ENCODE assay signal across 20 cellular contexts in the genomic region with DNA sequence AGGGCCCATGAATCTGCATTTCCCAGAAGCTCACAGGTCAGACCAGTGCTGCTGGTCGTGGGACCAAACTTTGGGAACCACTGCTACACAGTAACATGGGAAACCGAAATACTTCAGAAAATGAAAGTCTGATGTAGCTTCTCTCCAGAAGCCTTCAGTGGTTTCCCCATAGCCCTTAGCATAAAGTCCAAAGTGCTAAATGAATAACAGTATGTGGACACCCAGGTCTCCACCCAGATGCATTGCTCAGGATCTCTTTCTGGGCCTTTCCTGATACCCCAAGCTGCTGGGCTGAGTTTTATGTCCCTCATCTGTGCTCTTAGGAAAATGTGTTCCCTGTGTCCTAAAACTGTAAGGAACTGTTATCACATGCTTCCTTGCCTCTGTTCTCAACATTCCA.
A peak's percentile ranks its signal among the peaks of the same experiment; 100 is the strongest.
DNase-seq lines count a peak whose midpoint lies in the region; ATAC-seq and TF ChIP-seq lines count a peak whose summit lies in the region.
"Had no signal": no experiment of that assay in that cellular context is flagged by ENCODE, and none has a peak within 500 bp of the region (broad histone marks: within the 10 kb centered on the region; RNA-seq: fewer than 3 reads in every experiment).

No MANE protein-coding gene starts in this region.

- H3K79me2 ChIP-seq in H9 (ENCODE audit: insufficient read depth, low read length), result no peaks in the 10 kb centered on the region

- H3T11ph ChIP-seq in H9 (ENCODE audit: low read length), result no peak overlapping the region

- H3K9me3 Mint-ChIP-seq in H9, result no peaks in the 10 kb centered on the region
- H3K9me3 Mint-ChIP-seq: activated CD4-positive, alpha-beta T cell treated with anti-CD3 and anti-CD28 coated beads, Interleukin-2, amount 10 ng/mL, durations not matched to agents 7 days and 5 days; nephron had no signal

- H4K5ac ChIP-seq in H9 (ENCODE audit: insufficient read length, low read depth, low read length), result no peak overlapping the region

- H2AK5ac ChIP-seq in H9 (ENCODE audit: insufficient read length, low read length), result no peak overlapping the region

- H3K27me3 ChIP-seq in colonic mucosa, result no peaks in the 10 kb centered on the region
- no peaks in the 10 kb centered on the region for H3K27me3 ChIP-seq in mucosa of rectum (ENCODE audit: control insufficient read depth in 2 of 2, insufficient read depth in 2 of 2, low read length in 2 of 2)
- H3K27me3 ChIP-seq in H9 (ENCODE audit: insufficient read depth, low read length), result no peaks in the 10 kb centered on the region
- H3K27me3 ChIP-seq: gastrocnemius medialis, tibial artery had no signal

- no peak overlapping the region for H3K27ac Mint-ChIP-seq in T-helper 17 cell
- H3K27ac Mint-ChIP-seq in H9, result peak overlapping the region in 1 of 3 experiments; percentile 41; a peak in 1 of 7 replicates
- H3K27ac Mint-ChIP-seq: activated CD4-positive, alpha-beta T cell treated with anti-CD3 and anti-CD28 coated beads, Interleukin-2, amount 10 ng/mL, durations not matched to agents 7 days and 5 days; B cell; progenitor cell of endocrine pancreas had no signal

- no peaks in the 10 kb centered on the region for H3K4me1 Mint-ChIP-seq in T-helper 17 cell
- H3K4me1 Mint-ChIP-seq in H9, result peaks cover 23 to 24% of the 10 kb centered on the region in 2 experiments
- H3K4me1 Mint-ChIP-seq: activated CD4-positive, alpha-beta T cell treated with anti-CD3 and anti-CD28 coated beads, Interleukin-2, amount 10 ng/mL, durations not matched to agents 7 days and 5 days; B cell had no signal

- no peak overlapping the region for H2BK15ac ChIP-seq in H9 (ENCODE audit: low read depth, low read length)

- H3K23me2 ChIP-seq in H9 (ENCODE audit: insufficient read length, low read depth, low read length, poor library complexity, severe bottlenecking), result no peaks in the 10 kb centered on the region

- no peak overlapping the region for H4K91ac ChIP-seq in H9 (ENCODE audit: insufficient read length, low read depth, low read length)

- H3K36me3 Mint-ChIP-seq in T-helper 17 cell (ENCODE audit: low read depth) (no peaks in the 10 kb centered on the region), H9 (ENCODE audit: insufficient read depth in 1 of 3, low read depth in 3 of 3) (no peaks in the 10 kb centered on the region)

- peak; percentile 47 for ATAC-seq in GM18511 (IDR thresholded peaks at IDR 0.05; ENCODE audit: unreplicated experiment)
- ATAC-seq in HG03432 (IDR thresholded peaks at IDR 0.05; ENCODE audit: unreplicated experiment), result peak; percentile 62
- ATAC-seq in T-helper 17 cell, result no peak
- ATAC-seq in HG03457 (IDR thresholded peaks at IDR 0.05; ENCODE audit: unreplicated experiment), result no peak

- H3K9ac ChIP-seq in colonic mucosa (ENCODE audit: low read depth in 2 of 2, low read length in 2 of 2) (peak overlapping the region in 1 of 2 donors; percentile 29), mucosa of rectum (ENCODE audit: low read depth in 1 of 2, low read length in 2 of 2) (no peak overlapping the region), H9 (ENCODE audit: extremely low read depth, insufficient read length, low read length) (no peak overlapping the region)

- no peaks in the 10 kb centered on the region for H4K20me1 ChIP-seq in H9 (ENCODE audit: control insufficient read depth, insufficient read depth, insufficient read length)

- DNase-seq in colonic mucosa (no peak), T-helper 17 cell (no peak), H9 (no peak)
- DNase-seq in activated CD8-positive, alpha-beta memory T cell treated with anti-CD3 and anti-CD28 coated beads, Interleukin-2, amount 50 U/mL, for 4 hours, result no peak
- DNase-seq: activated CD4-positive, alpha-beta T cell treated with anti-CD3 and anti-CD28 coated beads, Interleukin-2, amount 10 ng/mL, durations not matched to agents 7 days and 5 days; activated naive CD4-positive, alpha-beta T cell treated with Interleukin-2 at 50 U/mL for 16 hours; activated T-cell treated with anti-CD3 and anti-CD28 coated beads for 4 hours; cortex of kidney; gastrocnemius medialis; mammary epithelial cell; NCI-H2227 treated with DMSO at 0.1 percent for 48 hours; T-helper 9 cell; tibial artery had no signal

- no peak overlapping the region for H2BK5ac ChIP-seq in H9 (ENCODE audit: insufficient read length, low read length)

- no peaks in the 10 kb centered on the region for H3K36me3 ChIP-seq in colonic mucosa
- no peaks in the 10 kb centered on the region for H3K36me3 ChIP-seq in mucosa of rectum (ENCODE audit: control insufficient read depth in 2 of 2, insufficient read depth in 2 of 2, low read length in 2 of 2)
- H3K36me3 ChIP-seq: gastrocnemius medialis, tibial artery had no signal

- no peak overlapping the region for H3K4ac ChIP-seq in H9 (ENCODE audit: low read depth, low read length)

- no peak overlapping the region for H3K4me3 ChIP-seq in colonic mucosa
- peak overlapping the region; percentile 35 to 37 for H3K4me3 ChIP-seq in mucosa of rectum (ENCODE audit: low read length in 2 of 2)
- H3K4me3 ChIP-seq: gastrocnemius medialis, tibial artery had no signal

- no peak overlapping the region for H3K56ac ChIP-seq in H9 (ENCODE audit: insufficient read length, low read depth, low read length)

- no peak overlapping the region for H3K4me3 Mint-ChIP-seq in T-helper 17 cell
- H3K4me3 Mint-ChIP-seq in H9, result no peak overlapping the region
- H3K4me3 Mint-ChIP-seq: activated CD4-positive, alpha-beta T cell treated with anti-CD3 and anti-CD28 coated beads, Interleukin-2, amount 10 ng/mL, durations not matched to agents 7 days and 5 days; B cell; nephron had no signal

- H4K8ac ChIP-seq in H9 (replicated peaks; ENCODE audit: insufficient read length, low read depth, low read length), result no peak overlapping the region

- H3K27me3 Mint-ChIP-seq in T-helper 17 cell (peaks cover 35% of the 10 kb centered on the region), H9 (ENCODE audit: low read depth) (no peaks in the 10 kb centered on the region)
- H3K27me3 Mint-ChIP-seq: activated CD4-positive, alpha-beta T cell treated with anti-CD3 and anti-CD28 coated beads, Interleukin-2, amount 10 ng/mL, durations not matched to agents 7 days and 5 days; B cell; progenitor cell of endocrine pancreas had no signal

- no peaks in the 10 kb centered on the region for H3K9me3 ChIP-seq in colonic mucosa
- no peaks in the 10 kb centered on the region for H3K9me3 ChIP-seq in mucosa of rectum (ENCODE audit: control insufficient read depth in 2 of 2, low read length in 2 of 2)
- H3K9me3 ChIP-seq in T-helper 17 cell (ENCODE audit: control insufficient read depth, low read length, poor library complexity, severe bottlenecking), result no peaks in the 10 kb centered on the region
- H3K9me3 ChIP-seq in H9 (ENCODE audit: control insufficient read depth, low read depth, low read length), result no peaks in the 10 kb centered on the region
- H3K9me3 ChIP-seq: gastrocnemius medialis, tibial artery had no signal

- no peaks in the 10 kb centered on the region for H3K79me1 ChIP-seq in H9 (ENCODE audit: insufficient read depth, low read depth, low read length, poor library complexity, severe bottlenecking)

- TF ChIP-seq CTCF in colonic mucosa (IDR thresholded peaks at IDR 0.05) (no peak), H9 (conservative IDR thresholded peaks at IDR 0.05) (no peak)

- H2AFZ ChIP-seq in H9 (ENCODE audit: low read length), result no peak overlapping the region

- no peak overlapping the region for H3K14ac ChIP-seq in H9 (ENCODE audit: insufficient read depth, low read length)

- H3K27ac ChIP-seq in colonic mucosa (peak overlapping the region; percentile 85), mucosa of rectum (ENCODE audit: low read depth in 2 of 2, low read length in 2 of 2) (peak overlapping the region; percentile 68 to 75), H9 (ENCODE audit: insufficient read length, low read depth, low read length) (no peak overlapping the region)
- H3K27ac ChIP-seq: tibial artery had no signal

- H3K4me2 ChIP-seq in H9 (ENCODE audit: insufficient read depth, insufficient read length, low read length), result no peak overlapping the region

- no peak overlapping the region for H2BK12ac ChIP-seq in H9 (ENCODE audit: insufficient read length, low read depth, low read length)

- H3K23ac ChIP-seq in H9 (ENCODE audit: insufficient read length, low read depth, low read length), result no peak overlapping the region

- H3K4me1 ChIP-seq in colonic mucosa (no peaks in the 10 kb centered on the region), mucosa of rectum (ENCODE audit: control insufficient read depth in 2 of 2, insufficient read depth in 2 of 2, low read length in 2 of 2) (peaks cover 0 to 9% of the 10 kb centered on the region in 2 donors), H9 (ENCODE audit: insufficient read depth, low read length) (peaks cover 3% of the 10 kb centered on the region; the same call in 1 of the 2 replicates)

- intact Hi-C loops in colonic mucosa (cut with DNase I), result loop anchor here (10.0 kb wide), 1 partner anchor 101 kb away; a partner anchor contains a TSS

- H3K18ac ChIP-seq in H9 (ENCODE audit: insufficient read length, low read depth, low read length), result no peak overlapping the region

- WGBS in H9 (ENCODE audit: extremely low coverage, insufficient read length, low lambda C conversion rate), result no CpG with 5 or more reads among the region's 2 CpGs

- no peak overlapping the region for H2BK120ac ChIP-seq in H9 (ENCODE audit: low read depth, low read length, poor library complexity, severe bottlenecking)

- H2BK20ac ChIP-seq in H9 (ENCODE audit: low read depth, low read length, poor library complexity, severe bottlenecking), result no peak overlapping the region

Comparison
In these comparisons a context has a peak if more than half of its experiments do, and no peak if none do; other contexts are left out.
1. ATAC-seq: peak in GM18511 (single experiment) and HG03432 (single experiment); none in T-helper 17 cell (single experiment) and HG03457 (single experiment).